Comparison of ENCODE assay signal across 8 cellular contexts in genomic region chr15:74783808-74784175, GRCh38. TPM values are rescaled to one million over a fixed set of nuclear protein-coding genes. Genes with fewer than 3 reads are reported as not detected.
DNase-seq lines count a peak whose midpoint lies in the region; ATAC-seq, FAIRE-seq and TF ChIP-seq lines count a peak whose summit lies in the region.

No MANE protein-coding gene starts in this region.

- H3K4me1 ChIP-seq in Caco-2 (peaks cover 33% of the 10 kb centered on the region), OCI-LY7 (ENCODE audit: insufficient read depth, low read length, poor library complexity, severe bottlenecking) (peaks cover 72% of the 10 kb centered on the region), H1 (replicated peaks in 1 of 4; ENCODE audit: control insufficient read depth in 3 of 4, insufficient read depth in 4 of 4, low read length in 3 of 4) (peaks cover 4 to 29% (median 23%) of the 10 kb centered on the region in 4 experiments)

- no peak overlapping the region for H4K8ac ChIP-seq in H1 (ENCODE audit: extremely low read depth, insufficient read depth, low read length)

- TF ChIP-seq RAD21 in H1 (IDR thresholded peaks at IDR 0.05 in 1 of 2, conservative IDR thresholded peaks at IDR 0.05 in 1 of 2; ENCODE audit: low read depth in 2 of 2, low read length in 2 of 2) = no peak

- no peaks in the 10 kb centered on the region for H3K36me3 ChIP-seq in Caco-2 (ENCODE audit: control insufficient read depth, insufficient read depth, low read length)
- H3K36me3 ChIP-seq in OCI-LY7 (ENCODE audit: insufficient read depth, low read length) = peaks cover 44% of the 10 kb centered on the region
- H3K36me3 ChIP-seq in H1 (ENCODE audit: control insufficient read depth in 2 of 4, insufficient read depth in 4 of 4, low read length in 3 of 4) = no peaks in the 10 kb centered on the region

- TF ChIP-seq CTCF in Caco-2 (IDR thresholded peaks at IDR 0.05; ENCODE audit: insufficient read depth in 1 of 2, low read depth in 1 of 2, low read length in 1 of 2, severe bottlenecking in 1 of 2, unreplicated experiment in 1 of 2) = no peak
- no peak for TF ChIP-seq CTCF in OCI-LY7 (conservative IDR thresholded peaks at IDR 0.05; ENCODE audit: low read length)
- TF ChIP-seq CTCF in H1 (IDR thresholded peaks at IDR 0.05; ENCODE audit: control extremely low read depth in 1 of 3, insufficient read depth in 1 of 3, low read depth in 1 of 3, low read length in 3 of 3) = no peak
- TF ChIP-seq CTCF in osteocyte (IDR thresholded peaks at IDR 0.05) = no peak

- H3K27ac ChIP-seq in OCI-LY7 (ENCODE audit: low read depth, low read length, poor library complexity, severe bottlenecking) (peak overlapping the region; percentile 99), H1 (ENCODE audit: low read depth, low read length) (no peak overlapping the region)

- no peaks in the 10 kb centered on the region for H3K27me3 Mint-ChIP-seq in Caco-2 (ENCODE audit: insufficient read depth, unreplicated experiment)
- no peaks in the 10 kb centered on the region for H3K27me3 Mint-ChIP-seq in osteocyte (ENCODE audit: unreplicated experiment)

- H3K9me2 ChIP-seq in OCI-LY7 (ENCODE audit: insufficient read depth, low read length) = no peaks in the 10 kb centered on the region

- H2BK15ac ChIP-seq in H1 (ENCODE audit: low read length) = no peak overlapping the region

- H2BK20ac ChIP-seq in H1 (ENCODE audit: low read length) = no peak overlapping the region

- H3K79me1 ChIP-seq in H1 (ENCODE audit: low read depth, low read length) = peaks cover 18% of the 10 kb centered on the region

- WGBS in H1 (ENCODE audit: extremely low coverage in 1 of 2, insufficient coverage in 1 of 2, insufficient read length in 1 of 2, insufficient replicate concordance in 2 of 2, low coverage in 1 of 2, low lambda C conversion rate in 2 of 2, missing lambda C conversion rate in 1 of 2), 2 experiments = 96% methylated on average over 3 of the region's 3 CpGs; no CpG with 5 or more reads in 1 of the 2 experiments

- H3K18ac ChIP-seq in H1 (ENCODE audit: extremely low read depth, low read length) = no peak overlapping the region

- ATAC-seq in GM18520 (IDR thresholded peaks at IDR 0.05; ENCODE audit: unreplicated experiment) = no peak
- no peak for ATAC-seq in GM18858 (IDR thresholded peaks at IDR 0.05; ENCODE audit: unreplicated experiment)
- ATAC-seq in GM21619 (IDR thresholded peaks at IDR 0.05; ENCODE audit: unreplicated experiment) = no peak

- H3K4me3 Mint-ChIP-seq in Caco-2 (ENCODE audit: unreplicated experiment) = peak overlapping the region; percentile 90
- peak overlapping the region; percentile 81 for H3K4me3 Mint-ChIP-seq in osteocyte (ENCODE audit: unreplicated experiment)

- CTCF ChIA-PET in Caco-2 (lab: Charles Lee) = interaction anchor here (0.6 to 1.5 kb wide), 3 partner anchors 12 to 149 kb away, joined by 3 to 6 read pairs (median 3); no protein-coding TSS in a partner anchor
- CTCF ChIA-PET in OCI-LY7 (lab: Charles Lee; ENCODE audit: unreplicated experiment) = interaction anchor here (1.1 to 1.9 kb wide), 5 partner anchors 9 to 16 kb away, joined by 3 to 10 read pairs (median 8); no protein-coding TSS in a partner anchor
- CTCF ChIA-PET in H1 (lab: Charles Lee; ENCODE audit: partially characterized antibody) = interaction anchor here (0.6 to 53.7 kb wide), 16 partner anchors 9 to 167 kb away, joined by 3 to 1439 read pairs (median 8); partner anchors contain the start of genes CLK3, CPLX3 and LMAN1L

- H3K4me1 Mint-ChIP-seq in Caco-2 (ENCODE audit: low read depth, unreplicated experiment) (peaks cover 22% of the 10 kb centered on the region), osteocyte (ENCODE audit: unreplicated experiment) (peaks cover 62% of the 10 kb centered on the region)

- peaks cover 5% of the 10 kb centered on the region; the same call in 1 of the 2 replicates for H4K20me1 ChIP-seq in OCI-LY7 (ENCODE audit: insufficient read depth, low read length)
- peaks cover 8 to 29% of the 10 kb centered on the region in 2 experiments for H4K20me1 ChIP-seq in H1 (replicated peaks in 1 of 2; ENCODE audit: control insufficient read depth in 1 of 2, insufficient read depth in 2 of 2, low read length in 2 of 2)

- H3K4me2 ChIP-seq in OCI-LY7 (ENCODE audit: low read length) = peak overlapping the region; percentile 92
- H3K4me2 ChIP-seq in H1 (ENCODE audit: insufficient read depth in 1 of 2, low read depth in 2 of 2, low read length in 2 of 2) = peak overlapping the region; percentile 86 to 91; a peak in 3 of 4 replicates

- H2BK12ac ChIP-seq in H1 (ENCODE audit: low read depth, low read length) = no peak overlapping the region

- no peak overlapping the region for H3K14ac ChIP-seq in H1 (ENCODE audit: insufficient read length)

- POLR2A ChIA-PET in Caco-2 (lab: Charles Lee) (interaction anchor here (0.6 kb wide), 2 partner anchors 82 to 123 kb away, joined by 3 read pairs; no protein-coding TSS in a partner anchor), OCI-LY7 (lab: Charles Lee) (interaction anchor here (0.7 to 11.8 kb wide), 5 partner anchors 7 to 225 kb away, joined by 3 to 221 read pairs (median 8); partner anchors contain the start of gene CSK), H1 (lab: Charles Lee; ENCODE audit: partially characterized antibody) (interaction anchor here (0.6 to 5.6 kb wide), 12 partner anchors 10 to 212 kb away, joined by 3 to 26 read pairs (median 4); partner anchors contain the start of gene CLK3)

- H4K5ac ChIP-seq in H1 (ENCODE audit: insufficient read length, low read depth, low read length) = no peak overlapping the region

- peaks cover 9% of the 10 kb centered on the region for H3K23me2 ChIP-seq in H1 (ENCODE audit: low read depth, low read length)

- BruUV-seq in Caco-2 (replicated peaks; lab: Mats Ljungman, UMichigan) (no TSS peak), OCI-LY7 (replicated peaks; lab: Mats Ljungman, UMichigan) (no TSS peak)

- H3K27ac Mint-ChIP-seq in Caco-2 (ENCODE audit: unreplicated experiment) = peak overlapping the region; percentile 55
- peak overlapping the region; percentile 79 for H3K27ac Mint-ChIP-seq in osteocyte (ENCODE audit: unreplicated experiment)

- H3K9me3 ChIP-seq in Caco-2 (no peaks in the 10 kb centered on the region), OCI-LY7 (ENCODE audit: low read length) (no peaks in the 10 kb centered on the region), H1 (ENCODE audit: insufficient read depth in 2 of 2, low read depth in 1 of 2, low read length in 1 of 2) (no peaks in the 10 kb centered on the region)

- no peaks in the 10 kb centered on the region for H3K27me3 ChIP-seq in Caco-2 (replicated peaks; ENCODE audit: control insufficient read depth, insufficient read depth, low read length)
- peaks cover 0 to 15% (median 11%) of the 10 kb centered on the region in 4 experiments; a peak in 6 of 7 replicates for H3K27me3 ChIP-seq in H1 (replicated peaks in 1 of 4; ENCODE audit: control insufficient read depth in 3 of 4, extremely low read depth in 1 of 4, insufficient read depth in 3 of 4, low read length in 3 of 4)

- no peaks in the 10 kb centered on the region for H3K9me3 Mint-ChIP-seq in Caco-2 (ENCODE audit: unreplicated experiment)
- H3K9me3 Mint-ChIP-seq in osteocyte (ENCODE audit: unreplicated experiment) = no peaks in the 10 kb centered on the region

- TF ChIP-seq POLR2A in H1 (IDR thresholded peaks at IDR 0.05; ENCODE audit: control extremely low read depth in 1 of 2, low read depth in 2 of 2, low read length in 2 of 2) (no peak), H54 (IDR thresholded peaks at IDR 0.05; ENCODE audit: low read depth, low read length) (no peak)

- intact Hi-C loops in Caco-2 (cut with micrococcal nuclease; ENCODE audit: unreplicated experiment) = loop anchor here (2.0 kb wide), 1 partner anchor 17 kb away; no protein-coding TSS in a partner anchor
- intact Hi-C loops in OCI-LY7 (cut with micrococcal nuclease; ENCODE audit: unreplicated experiment) = loop anchor here (5.0 kb wide), 1 partner anchor 419 kb away; the partner anchor contains the start of gene C15orf39

- no peak overlapping the region for H2BK120ac ChIP-seq in H1 (replicated peaks; ENCODE audit: low read depth, low read length)

- DNase-seq in Caco-2 (no peak), OCI-LY7 (ENCODE audit: low spot score) (no peak), H1 (ENCODE audit: low read depth in 1 of 2, low spot score in 2 of 2) (no peak), osteocyte (ENCODE audit: extremely low spot score, unreplicated experiment) (no peak), H54 (ENCODE audit: insufficient read length, low spot score) (no peak)

- H3K36me3 Mint-ChIP-seq in Caco-2 (ENCODE audit: insufficient read depth, unreplicated experiment) = peaks cover 5% of the 10 kb centered on the region
- H3K36me3 Mint-ChIP-seq in osteocyte (ENCODE audit: unreplicated experiment) = no peaks in the 10 kb centered on the region

- H2AK5ac ChIP-seq in H1 (ENCODE audit: low read depth, low read length) = no peak overlapping the region

- no peak for TF ChIP-seq EP300 in H1 (IDR thresholded peaks at IDR 0.05; ENCODE audit: borderline replicate concordance in 1 of 2, low read depth in 2 of 2, low read length in 2 of 2)

- H3K23ac ChIP-seq in H1 (ENCODE audit: insufficient read length) = no peak overlapping the region

- H3K79me2 ChIP-seq in OCI-LY7 (ENCODE audit: insufficient read depth, low read depth, low read length) (peaks cover 78% of the 10 kb centered on the region), H1 (ENCODE audit: control insufficient read depth in 1 of 2, insufficient read depth in 2 of 2, low read length in 2 of 2) (peaks cover 0 to 6% of the 10 kb centered on the region in 2 experiments; a peak in 1 of 4 replicates)

- no peak overlapping the region for H2BK5ac ChIP-seq in H1 (ENCODE audit: low read depth, low read length)

- H3K9ac ChIP-seq in H1 (replicated peaks in 1 of 4; ENCODE audit: extremely low read depth in 1 of 4, low read depth in 3 of 4, low read length in 3 of 4) = no peak overlapping the region

- H3K4me3 ChIP-seq in Caco-2 (ENCODE audit: low read depth, low read length) (peak overlapping the region; percentile 82), OCI-LY7 (ENCODE audit: low read depth, low read length, poor library complexity, severe bottlenecking) (peak overlapping the region; percentile 97), H1 (ENCODE audit: extremely low read depth in 1 of 4, insufficient read depth in 2 of 4, low read depth in 3 of 4, low read length in 4 of 4) (no peak overlapping the region; a peak in 1 of 8 replicates)

- H3K56ac ChIP-seq in H1 (replicated peaks; ENCODE audit: insufficient read length, low read depth, low read length) = no peak overlapping the region

- no peak overlapping the region for H4K91ac ChIP-seq in H1 (replicated peaks; ENCODE audit: insufficient read length, low read length)

- H2AFZ ChIP-seq in OCI-LY7 (ENCODE audit: low read length) (no peak overlapping the region), H1 (ENCODE audit: low read length) (no peak overlapping the region)

- FAIRE-seq in H1 (lab: Jason Lieb, UNC) (no peak), H54 (lab: Jason Lieb, UNC) (no peak)

- H3K4ac ChIP-seq in H1 (replicated peaks; ENCODE audit: insufficient read length, low read depth, low read length) = no peak overlapping the region

RNA-seq across cellular contexts. Expression of gene CSK, which starts 1.9 kb away (rescaled TPM):
- total RNA-seq in Caco-2 (2022) (62.7 and 62.8 TPM in 2 replicates), OCI-LY7 (2022) (318 and 355 TPM in 2 replicates), osteocyte (56.0 and 57.0 TPM in 2 replicates)
- 106 and 112 TPM in 2 replicates for total RNA-seq in OCI-LY7 (2014; rRNA removed; shearing (Covaris generic))
- total RNA-seq in H1 (2021; fragmentation: NEBNext Ultra II Directional; extraction: Animal tissue kit (Norgen Biotek cat#: 25700)) = 50.2 and 51.7 TPM in 2 replicates
- 13.7 and 23.0 TPM in 2 replicates for polyA plus RNA-seq in H1 (2011; rRNA removed)
- polyA plus RNA-seq in H1 (2011; cell fraction: cytosol; rRNA removed) = 16.8 TPM
- polyA plus RNA-seq in H1 (2011; cell fraction: nucleus; rRNA removed) = 40.7 TPM
- polyA plus RNA-seq in H1 (2012, experiment 1 of 2) = 31.1 to 46.6 TPM (median 42.9 TPM) in 4 replicates
- polyA plus RNA-seq in H1 (2012, experiment 2 of 2) = 39.8 TPM
- polyA plus RNA-seq in H1 (2013, experiment 1 of 2) = 22.2 TPM
- 21.3 TPM for polyA plus RNA-seq in H1 (2013, experiment 2 of 2)
- polyA minus RNA-seq in H1 (2011; rRNA and poly(A)+ RNA removed) = 12.9 and 26.4 TPM in 2 replicates
- 21.8 TPM for polyA minus RNA-seq in H1 (2011; cell fraction: cytosol; rRNA and poly(A)+ RNA removed)
- 19.3 TPM for polyA minus RNA-seq in H1 (2011; cell fraction: nucleus; rRNA and poly(A)+ RNA removed)

RNA-seq across cellular contexts. Expression of gene LMAN1L, which starts 28.8 kb away (rescaled TPM):
- not detected in 2 replicates for total RNA-seq in Caco-2 (2022)
- 0.09 TPM in 1 of 2 replicates, not detected in the other for total RNA-seq in OCI-LY7 (2014; rRNA removed; shearing (Covaris generic))
- total RNA-seq in OCI-LY7 (2022) = 0.37 and 0.38 TPM in 2 replicates
- not detected in 2 replicates for total RNA-seq in H1 (2021; fragmentation: NEBNext Ultra II Directional; extraction: Animal tissue kit (Norgen Biotek cat#: 25700))
- polyA plus RNA-seq in H1 (2011; rRNA removed) = not detected in 2 replicates
- polyA plus RNA-seq in H1 (2011; cell fraction: cytosol; rRNA removed) = 0.03 TPM
- polyA plus RNA-seq in H1 (2011; cell fraction: nucleus; rRNA removed) = not detected
- polyA plus RNA-seq in H1 (2012, experiment 1 of 2) = not detected in 4 replicates
- polyA plus RNA-seq in H1 (2012, experiment 2 of 2) = not detected
- not detected for polyA plus RNA-seq in H1 (2013, experiment 1 of 2)
- polyA plus RNA-seq in H1 (2013, experiment 2 of 2) = not detected
- polyA minus RNA-seq in H1 (2011; rRNA and poly(A)+ RNA removed) = not detected in 2 replicates
- polyA minus RNA-seq in H1 (2011; cell fraction: cytosol; rRNA and poly(A)+ RNA removed) = not detected
- not detected for polyA minus RNA-seq in H1 (2011; cell fraction: nucleus; rRNA and poly(A)+ RNA removed)
- not detected in 2 replicates for total RNA-seq in osteocyte

RNA-seq across cellular contexts. Expression of gene CYP1A2, which starts 35.1 kb away (rescaled TPM):
- not detected in 2 replicates for total RNA-seq in Caco-2 (2022)
- total RNA-seq in OCI-LY7 (2014; rRNA removed; shearing (Covaris generic)) = not detected in 2 replicates
- total RNA-seq in OCI-LY7 (2022) = not detected in 2 replicates
- total RNA-seq in H1 (2021; fragmentation: NEBNext Ultra II Directional; extraction: Animal tissue kit (Norgen Biotek cat#: 25700)) = not detected in 2 replicates
- not detected in 2 replicates for polyA plus RNA-seq in H1 (2011; rRNA removed)
- not detected for polyA plus RNA-seq in H1 (2011; cell fraction: cytosol; rRNA removed)
- polyA plus RNA-seq in H1 (2011; cell fraction: nucleus; rRNA removed) = not detected
- polyA plus RNA-seq in H1 (2012, experiment 1 of 2) = not detected in 4 replicates
- not detected for polyA plus RNA-seq in H1 (2012, experiment 2 of 2)
- polyA plus RNA-seq in H1 (2013, experiment 1 of 2) = 0.02 TPM
- polyA plus RNA-seq in H1 (2013, experiment 2 of 2) = not detected
- not detected in 2 replicates for polyA minus RNA-seq in H1 (2011; rRNA and poly(A)+ RNA removed)
- not detected for polyA minus RNA-seq in H1 (2011; cell fraction: cytosol; rRNA and poly(A)+ RNA removed)
- polyA minus RNA-seq in H1 (2011; cell fraction: nucleus; rRNA and poly(A)+ RNA removed) = not detected
- not detected in 2 replicates for total RNA-seq in osteocyte

RNA-seq across cellular contexts. Expression of gene CPLX3, which starts 42.6 kb away (rescaled TPM):
- not detected in 2 replicates for total RNA-seq in Caco-2 (2022)
- total RNA-seq in OCI-LY7 (2014; rRNA removed; shearing (Covaris generic)) = 0.35 and 0.57 TPM in 2 replicates
- total RNA-seq in OCI-LY7 (2022) = 1.5 and 2.1 TPM in 2 replicates
- not detected in 2 replicates for total RNA-seq in H1 (2021; fragmentation: NEBNext Ultra II Directional; extraction: Animal tissue kit (Norgen Biotek cat#: 25700))
- 0.17 and 0.27 TPM in 2 replicates for polyA plus RNA-seq in H1 (2011; rRNA removed)
- 0.23 TPM for polyA plus RNA-seq in H1 (2011; cell fraction: cytosol; rRNA removed)
- polyA plus RNA-seq in H1 (2011; cell fraction: nucleus; rRNA removed) = 0.16 TPM
- 0.08 to 0.19 TPM (median 0.08 TPM) in 3 of 4 replicates, not detected in the other for polyA plus RNA-seq in H1 (2012, experiment 1 of 2)
- 0.09 TPM for polyA plus RNA-seq in H1 (2012, experiment 2 of 2)
- 0.10 TPM for polyA plus RNA-seq in H1 (2013, experiment 1 of 2)
- polyA plus RNA-seq in H1 (2013, experiment 2 of 2) = 0.11 TPM
- polyA minus RNA-seq in H1 (2011; rRNA and poly(A)+ RNA removed) = 0.28 TPM in 1 of 2 replicates, not detected in the other
- polyA minus RNA-seq in H1 (2011; cell fraction: cytosol; rRNA and poly(A)+ RNA removed) = not detected
- polyA minus RNA-seq in H1 (2011; cell fraction: nucleus; rRNA and poly(A)+ RNA removed) = not detected
- total RNA-seq in osteocyte = not detected in 2 replicates

RNA-seq across cellular contexts. Expression of gene CYP1A1, which starts 58.5 kb away (rescaled TPM):
- total RNA-seq in Caco-2 (2022) (55.5 and 73.8 TPM in 2 replicates), OCI-LY7 (2022) (0.22 and 0.29 TPM in 2 replicates), osteocyte (0.18 and 0.24 TPM in 2 replicates)
- total RNA-seq in OCI-LY7 (2014; rRNA removed; shearing (Covaris generic)) = not detected in 2 replicates
- total RNA-seq in H1 (2021; fragmentation: NEBNext Ultra II Directional; extraction: Animal tissue kit (Norgen Biotek cat#: 25700)) = 0.11 and 0.35 TPM in 2 replicates
- 0.22 and 0.32 TPM in 2 replicates for polyA plus RNA-seq in H1 (2011; rRNA removed)
- polyA plus RNA-seq in H1 (2011; cell fraction: cytosol; rRNA removed) = 0.30 TPM
- polyA plus RNA-seq in H1 (2011; cell fraction: nucleus; rRNA removed) = 0.24 TPM
- 0.12 to 0.23 TPM (median 0.20 TPM) in 3 of 4 replicates, not detected in the other for polyA plus RNA-seq in H1 (2012, experiment 1 of 2)
- 0.10 TPM for polyA plus RNA-seq in H1 (2012, experiment 2 of 2)
- polyA plus RNA-seq in H1 (2013, experiment 1 of 2) = 0.41 TPM
- 0.22 TPM for polyA plus RNA-seq in H1 (2013, experiment 2 of 2)
- 0.13 and 0.17 TPM in 2 replicates for polyA minus RNA-seq in H1 (2011; rRNA and poly(A)+ RNA removed)
- polyA minus RNA-seq in H1 (2011; cell fraction: cytosol; rRNA and poly(A)+ RNA removed) = not detected
- polyA minus RNA-seq in H1 (2011; cell fraction: nucleus; rRNA and poly(A)+ RNA removed) = not detected

Comparison
In these comparisons a context has a peak if more than half of its experiments do, and no peak if none do; other contexts are left out.
1. H3K4me3 ChIP-seq: peak in Caco-2 (single experiment) and OCI-LY7 (single experiment); none in H1 (0 of 4).